13 cellular contexts compared by ENCODE assay signal in genomic region chr14:61564623-61565091, GRCh38.
DNase-seq lines count a peak whose midpoint lies in the region; ATAC-seq, FAIRE-seq and TF ChIP-seq lines count a peak whose summit lies in the region.
"Had no signal": no experiment of that assay in that cellular context is flagged by ENCODE, and none has a peak within 500 bp of the region (broad histone marks: within the 10 kb centered on the region; RNA-seq: fewer than 3 reads in every experiment).

No MANE protein-coding gene starts in this region.

- H3K4me3 ChIP-seq in ACC112 (ENCODE audit: low read depth, low read length) (peak overlapping the region; percentile 25; the same call in 1 of the 2 replicates), HepG2 (replicated peaks in 1 of 3; ENCODE audit: insufficient read depth in 1 of 3, low read depth in 2 of 3, low read length in 3 of 3) (no peak overlapping the region)

- DNase-seq in HFFc6 (peak; percentile 92), amniotic stem cell (lab: John Stamatoyannopoulos, UW) (peak; percentile 75), HepG2 (ENCODE audit: low spot score) (peak; percentile 44), SHP77 treated with DMSO at 0.1 percent for 48 hours (lab: John Stamatoyannopoulos, UW) (no peak), anterior cingulate cortex (lab: John Stamatoyannopoulos, UW) (no peak), NCI-H1694 (lab: John Stamatoyannopoulos, UW) (no peak)
- DNase-seq: activated gamma-delta T cell treated with Interleukin-2 at 50 U/mL for 16 hours; KBM-7; Right ventricle myocardium superior; stimulated activated CD4-positive, alpha-beta T cell treated with anti-CD3 and anti-CD28 coated beads, Interleukin-1b, Interleukin-23, amount 100 ng/mL, for 48 hours had no signal

- no peak overlapping the region for H3K4me2 ChIP-seq in HepG2 (ENCODE audit: low read depth, low read length)

- TF ChIP-seq EP300 in HepG2 (IDR thresholded peaks at IDR 0.05; ENCODE audit: low read depth in 2 of 2, low read length in 2 of 2) (no peak), HepG2 (CRISPR knock-in tag; IDR thresholded peaks at IDR 0.05; ENCODE audit: borderline replicate concordance) (no peak)

- POLR2A ChIA-PET in HepG2 (lab: Yijun Ruan, JAX): interaction anchor here (1.0 kb wide), 1 partner anchor 44 kb away, joined by 3 read pairs; no protein-coding TSS in a partner anchor

- no peaks in the 10 kb centered on the region for H4K20me1 ChIP-seq in HepG2 (ENCODE audit: insufficient read depth, low read length)

- TF ChIP-seq POLR2A in HepG2 (IDR thresholded peaks at IDR 0.05; ENCODE audit: insufficient read depth in 1 of 2, low read depth in 2 of 2, low read length in 2 of 2): no peak

- ATAC-seq in HepG2 (no peak), GM18511 (IDR thresholded peaks at IDR 0.05; ENCODE audit: unreplicated experiment) (no peak)

- H3K4me1 ChIP-seq in ACC112 (ENCODE audit: control insufficient read depth, insufficient read depth, low read length, unreplicated experiment) (peaks cover 95% of the 10 kb centered on the region), HepG2 (ENCODE audit: insufficient read depth, low read length) (peaks cover 93% of the 10 kb centered on the region)

- CTCF ChIA-PET in HepG2 (lab: Yijun Ruan, JAX; ENCODE audit: low intra/inter-chr PET ratio, low total read pairs): no interaction called here

- H3K36me3 ChIP-seq in ACC112 (ENCODE audit: insufficient read depth, low read length): no peaks in the 10 kb centered on the region
- no peaks in the 10 kb centered on the region for H3K36me3 ChIP-seq in HepG2 (replicated peaks in 1 of 2; ENCODE audit: control insufficient read depth in 1 of 2, insufficient read depth in 2 of 2, low read length in 2 of 2)

- in situ Hi-C loops in HepG2 (cut with HindIII; ENCODE audit: extremely low pct_ligation_motif_present, low pct_unique_long_range_greater_than_20kb): loop anchor here (5.0 kb wide), 2 partner anchors 92 to 133 kb away; partner anchors contain the start of gene HIF1A

- 63% methylated on average over 5 of the region's 6 CpGs for WGBS in HepG2 (ENCODE audit: low lambda C conversion rate)

- no peaks in the 10 kb centered on the region for H3K36me3 Mint-ChIP-seq in HFFc6 (ENCODE audit: low read depth)

- FAIRE-seq in HepG2 (lab: Jason Lieb, UNC): no peak
- FAIRE-seq: islet of Langerhans had no signal

- no TSS peak for BruUV-seq in HepG2 (replicated peaks; lab: Mats Ljungman, UMichigan)

- H3K27ac ChIP-seq in ACC112 (ENCODE audit: low read depth, low read length): peak overlapping the region; percentile 100
- H3K27ac ChIP-seq in HepG2 (ENCODE audit: extremely low read length, insufficient read depth, low read length): peak overlapping the region; percentile 19

- H3K9me3 ChIP-seq in HepG2 (ENCODE audit: low read length): no peaks in the 10 kb centered on the region

- H3K27me3 ChIP-seq in ACC112 (ENCODE audit: insufficient read depth, low read length): no peaks in the 10 kb centered on the region
- no peaks in the 10 kb centered on the region for H3K27me3 ChIP-seq in HepG2 (ENCODE audit: control insufficient read depth in 1 of 2, insufficient read depth in 2 of 2, low read length in 2 of 2)

- H3K9me3 Mint-ChIP-seq in HFFc6: no peaks in the 10 kb centered on the region

- H3K79me2 ChIP-seq in ACC112 (ENCODE audit: control insufficient read depth, insufficient read depth, low read length, unreplicated experiment): peaks cover 56% of the 10 kb centered on the region
- no peaks in the 10 kb centered on the region for H3K79me2 ChIP-seq in HepG2 (ENCODE audit: insufficient read depth, low read length)

- TF ChIP-seq CTCF in HFFc6 (IDR thresholded peaks at IDR 0.05) (peak; percentile 18; the same call in 1 of the 2 replicates), HepG2 (CRISPR knock-in tag; IDR thresholded peaks at IDR 0.05) (no peak)

- H3K27ac Mint-ChIP-seq in HFFc6: peak overlapping the region; percentile 96

- peaks cover 96% of the 10 kb centered on the region for H3K4me1 Mint-ChIP-seq in HFFc6 (ENCODE audit: low read depth)

- peak overlapping the region; percentile 66 for H3K4me3 Mint-ChIP-seq in HFFc6

- H3K27me3 Mint-ChIP-seq in HFFc6 (ENCODE audit: insufficient read depth): peaks cover 1% of the 10 kb centered on the region

- intact Hi-C loops in HepG2 (cut with micrococcal nuclease; ENCODE audit: unreplicated experiment): loop anchor here (5.0 kb wide), 2 partner anchors 102 to 148 kb away; no protein-coding TSS in a partner anchor

- no peak overlapping the region for H2AFZ ChIP-seq in ACC112 (ENCODE audit: low read length, unreplicated experiment)
- H2AFZ ChIP-seq in HepG2 (ENCODE audit: low read length): no peak overlapping the region

- TF ChIP-seq RAD21 in HepG2 (CRISPR knock-in tag; IDR thresholded peaks at IDR 0.05): no peak

- H3K9ac ChIP-seq in HepG2 (ENCODE audit: insufficient read depth, low read depth, low read length): no peak overlapping the region

TF ChIP-seq in HepG2, 621 proteins besides CTCF, POLR2A, EP300 and RAD21 (continues in another document):
- no peak for TF ChIP-seq ZBTB2 (CRISPR knock-in tag; IDR thresholded peaks at IDR 0.05; ENCODE audit: low read depth)
- TF ChIP-seq SYNCRIP (IDR thresholded peaks at IDR 0.05; ENCODE audit: insufficient read depth, low read depth, low read length): no peak
- no peak for TF ChIP-seq ATM (IDR thresholded peaks at IDR 0.05; ENCODE audit: borderline replicate concordance)
- TF ChIP-seq TRIM24 (CRISPR knock-in tag; IDR thresholded peaks at IDR 0.05): no peak
- TF ChIP-seq NR0B2 (CRISPR knock-in tag; IDR thresholded peaks at IDR 0.05): no peak
- no peak for TF ChIP-seq E2F5 (CRISPR knock-in tag; conservative IDR thresholded peaks at IDR 0.05)
- peak; percentile 46 for TF ChIP-seq TEAD3 (CRISPR knock-in tag; optimal IDR thresholded peaks at IDR 0.05; ENCODE audit: borderline replicate concordance)
- TF ChIP-seq ZNF572 (CRISPR knock-in tag; IDR thresholded peaks at IDR 0.05): no peak
- TF ChIP-seq ARID5B (CRISPR knock-in tag; IDR thresholded peaks at IDR 0.05): 0 out of 2 replicates have a peak, but pooled peaks have one; percentile 10
- peak; percentile 50; the same call in 1 of the 2 replicates for TF ChIP-seq ZNF335 (CRISPR knock-in tag; IDR thresholded peaks at IDR 0.05)
- TF ChIP-seq ZNF337 (CRISPR knock-in tag; IDR thresholded peaks at IDR 0.05; ENCODE audit: borderline replicate concordance, low read depth): no peak
- no peak for TF ChIP-seq RARG (CRISPR knock-in tag; IDR thresholded peaks at IDR 0.05; ENCODE audit: low read depth)
- no peak for TF ChIP-seq ZSCAN30 (CRISPR knock-in tag; IDR thresholded peaks at IDR 0.05)

Comparison
In these comparisons a context has a peak if more than half of its experiments do, and no peak if none do; other contexts are left out.
1. DNase-seq: peak in HFFc6 (single experiment), amniotic stem cell (single experiment) and HepG2 (single experiment); none in SHP77 treated with DMSO at 0.1 percent for 48 hours (single experiment), anterior cingulate cortex (0 of 58) and NCI-H1694 (single experiment).